ENCODE assay signal across 1 cellular context in genomic region chr10:129274928-129275474, GRCh38.
TF ChIP-seq lines count a peak whose summit lies in the region.

No MANE protein-coding gene starts in this region.

TF ChIP-seq in SK-N-SH, 30 proteins besides CTCF, POLR2A, EP300 and RAD21 (continued from another document):
- TF ChIP-seq TAF1 (IDR thresholded peaks at IDR 0.05; ENCODE audit: borderline replicate concordance, low read depth, low read length) (no peak), TEAD4 (IDR thresholded peaks at IDR 0.05; ENCODE audit: borderline replicate concordance, insufficient read depth) (no peak), RFX5 (IDR thresholded peaks at IDR 0.05; ENCODE audit: low read length) (no peak), RXRA (IDR thresholded peaks at IDR 0.05; ENCODE audit: borderline replicate concordance, low read depth) (no peak), GABPA (IDR thresholded peaks at IDR 0.05; ENCODE audit: low read depth) (no peak), SMC3 (IDR thresholded peaks at IDR 0.05; ENCODE audit: low read depth, low read length) (no peak), FOSL2 (IDR thresholded peaks at IDR 0.05; ENCODE audit: borderline replicate concordance, low read depth) (no peak), IRF3 (IDR thresholded peaks at IDR 0.05; ENCODE audit: low read depth, low read length) (no peak), USF1 (IDR thresholded peaks at IDR 0.05; ENCODE audit: borderline replicate concordance, low read depth) (no peak), GATA2 (CRISPR knock-in tag; IDR thresholded peaks at IDR 0.05) (no peak), EZH2phosphoT487 (IDR thresholded peaks at IDR 0.05; ENCODE audit: borderline replicate concordance, low read depth) (no peak), YY1 (IDR thresholded peaks at IDR 0.05; ENCODE audit: low read depth) (no peak), TCF12 (IDR thresholded peaks at IDR 0.05) (no peak), FOXJ3 (CRISPR knock-in tag; IDR thresholded peaks at IDR 0.05) (no peak)
